1 cellular context compared by ENCODE assay signal in the genomic region with DNA sequence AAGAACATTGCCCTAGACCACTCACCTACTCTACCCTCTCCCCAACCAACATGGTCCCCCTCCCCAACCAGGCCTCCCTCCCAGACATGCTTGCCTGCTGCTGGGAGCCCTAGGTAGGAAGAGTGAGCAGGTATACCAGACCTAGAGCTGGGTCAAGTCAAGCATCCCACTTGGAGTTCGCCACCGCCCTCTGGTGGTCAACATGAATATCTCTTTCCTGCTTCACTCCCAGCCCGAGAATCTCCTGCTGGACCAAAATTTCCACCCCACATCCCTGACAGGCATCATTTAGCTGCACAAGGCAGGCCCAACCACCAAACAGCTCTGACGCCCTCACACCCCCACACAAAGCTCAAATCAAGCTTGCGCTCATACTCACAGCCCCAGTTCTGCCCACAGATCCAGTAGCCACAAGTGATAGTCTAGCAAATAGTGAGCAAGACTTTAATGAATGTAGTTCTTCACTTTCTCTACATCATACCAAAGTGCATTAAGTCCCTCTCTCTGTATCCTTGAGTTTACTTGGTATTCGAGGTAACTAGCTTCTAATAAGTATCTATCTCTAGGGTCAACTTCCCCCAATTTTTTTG.
TF ChIP-seq lines count a peak whose summit lies in the region.

No MANE protein-coding gene starts in this region.

TF ChIP-seq in WTC11, 78 proteins besides CTCF, POLR2A, EP300 and RAD21 (continued from another document):
- TF ChIP-seq ZNF281 (CRISPR knock-in tag; IDR thresholded peaks at IDR 0.05) (no peak), ZNF317 (CRISPR knock-in tag; IDR thresholded peaks at IDR 0.05; ENCODE audit: borderline replicate concordance, low read depth) (no peak), NR3C1 (CRISPR knock-in tag; conservative IDR thresholded peaks at IDR 0.05; ENCODE audit: low read depth) (no peak), KAT7 (CRISPR knock-in tag; IDR thresholded peaks at IDR 0.05; ENCODE audit: borderline replicate concordance) (no peak), NFATC4 (CRISPR knock-in tag; IDR thresholded peaks at IDR 0.05) (no peak), ARID4B (CRISPR knock-in tag; IDR thresholded peaks at IDR 0.05; ENCODE audit: borderline replicate concordance) (no peak), ZNF425 (CRISPR knock-in tag; conservative IDR thresholded peaks at IDR 0.05) (no peak), FOXJ3 (CRISPR knock-in tag; IDR thresholded peaks at IDR 0.05; ENCODE audit: borderline replicate concordance) (no peak)
- TF ChIP-seq, protein P1, sequence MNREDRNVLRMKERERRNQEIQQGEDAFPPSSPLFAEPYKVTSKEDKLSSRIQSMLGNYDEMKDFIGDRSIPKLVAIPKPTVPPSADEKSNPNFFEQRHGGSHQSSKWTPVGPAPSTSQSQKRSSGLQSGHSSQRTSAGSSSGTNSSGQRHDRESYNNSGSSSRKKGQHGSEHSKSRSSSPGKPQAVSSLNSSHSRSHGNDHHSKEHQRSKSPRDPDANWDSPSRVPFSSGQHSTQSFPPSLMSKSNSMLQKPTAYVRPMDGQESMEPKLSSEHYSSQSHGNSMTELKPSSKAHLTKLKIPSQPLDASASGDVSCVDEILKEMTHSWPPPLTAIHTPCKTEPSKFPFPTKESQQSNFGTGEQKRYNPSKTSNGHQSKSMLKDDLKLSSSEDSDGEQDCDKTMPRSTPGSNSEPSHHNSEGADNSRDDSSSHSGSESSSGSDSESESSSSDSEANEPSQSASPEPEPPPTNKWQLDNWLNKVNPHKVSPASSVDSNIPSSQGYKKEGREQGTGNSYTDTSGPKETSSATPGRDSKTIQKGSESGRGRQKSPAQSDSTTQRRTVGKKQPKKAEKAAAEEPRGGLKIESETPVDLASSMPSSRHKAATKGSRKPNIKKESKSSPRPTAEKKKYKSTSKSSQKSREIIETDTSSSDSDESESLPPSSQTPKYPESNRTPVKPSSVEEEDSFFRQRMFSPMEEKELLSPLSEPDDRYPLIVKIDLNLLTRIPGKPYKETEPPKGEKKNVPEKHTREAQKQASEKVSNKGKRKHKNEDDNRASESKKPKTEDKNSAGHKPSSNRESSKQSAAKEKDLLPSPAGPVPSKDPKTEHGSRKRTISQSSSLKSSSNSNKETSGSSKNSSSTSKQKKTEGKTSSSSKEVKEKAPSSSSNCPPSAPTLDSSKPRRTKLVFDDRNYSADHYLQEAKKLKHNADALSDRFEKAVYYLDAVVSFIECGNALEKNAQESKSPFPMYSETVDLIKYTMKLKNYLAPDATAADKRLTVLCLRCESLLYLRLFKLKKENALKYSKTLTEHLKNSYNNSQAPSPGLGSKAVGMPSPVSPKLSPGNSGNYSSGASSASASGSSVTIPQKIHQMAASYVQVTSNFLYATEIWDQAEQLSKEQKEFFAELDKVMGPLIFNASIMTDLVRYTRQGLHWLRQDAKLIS (CRISPR knock-in tag; IDR thresholded peaks at IDR 0.05; ENCODE audit: borderline replicate concordance) = no peak
TF ChIP-seq in WTC11: peak in this region for 0.
